Comparison of ENCODE assay signal across 1 cellular context in the genomic region with DNA sequence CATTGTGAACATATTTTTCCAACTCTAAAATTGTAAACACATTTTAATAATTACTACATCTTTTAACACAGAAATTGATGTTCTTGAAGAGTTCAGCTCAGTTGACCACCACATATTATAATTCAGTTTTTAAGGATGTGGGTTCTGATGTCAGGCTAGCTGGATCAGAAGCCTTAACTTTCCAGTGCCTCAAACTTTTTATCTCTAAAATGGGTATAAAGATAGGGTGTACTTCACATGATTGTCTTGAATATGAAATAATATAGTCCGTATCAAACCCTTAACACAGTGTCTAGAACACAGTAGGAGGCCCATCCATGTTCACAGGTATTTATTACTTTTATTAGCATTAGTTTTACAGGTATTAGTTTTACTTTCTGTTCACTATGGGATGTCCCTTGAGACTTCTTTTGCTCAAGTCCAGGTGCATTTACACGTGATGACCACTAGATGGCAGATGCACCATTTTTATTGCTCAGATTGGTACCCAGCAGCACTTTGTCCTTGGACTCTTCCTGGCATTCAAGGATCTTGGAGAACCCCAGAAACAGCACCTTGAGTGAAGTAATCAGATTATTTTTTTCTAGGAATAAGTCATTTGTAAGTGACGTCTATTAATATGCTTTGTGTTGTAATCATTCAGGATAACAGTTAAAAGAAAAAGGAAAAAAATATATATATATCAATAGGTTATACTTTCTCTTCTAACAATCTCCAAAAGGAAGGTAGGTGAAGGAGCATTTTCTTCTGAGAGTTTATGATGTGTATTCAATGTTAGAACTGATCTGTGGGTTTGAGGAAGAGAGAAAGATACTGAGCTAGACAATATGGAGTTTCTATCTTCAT.
TF ChIP-seq lines count a peak whose summit lies in the region.

No MANE protein-coding gene starts in this region.

TF ChIP-seq in HCT116, 20 proteins besides CTCF, POLR2A, EP300 and RAD21 (continued from another document):
- TF ChIP-seq EZH2phosphoT487 (IDR thresholded peaks at IDR 0.05; ENCODE audit: borderline replicate concordance): no peak
- no peak for TF ChIP-seq EZH2 (IDR thresholded peaks at IDR 0.05)
- TF ChIP-seq SP1 (IDR thresholded peaks at IDR 0.05; ENCODE audit: low read depth): no peak
- TF ChIP-seq, protein P1, sequence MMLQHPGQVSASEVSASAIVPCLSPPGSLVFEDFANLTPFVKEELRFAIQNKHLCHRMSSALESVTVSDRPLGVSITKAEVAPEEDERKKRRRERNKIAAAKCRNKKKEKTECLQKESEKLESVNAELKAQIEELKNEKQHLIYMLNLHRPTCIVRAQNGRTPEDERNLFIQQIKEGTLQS (IDR thresholded peaks at IDR 0.05): no peak
TF ChIP-seq in HCT116: peak in this region for 0.
